1 cellular context compared by ENCODE assay signal in the genomic region with DNA sequence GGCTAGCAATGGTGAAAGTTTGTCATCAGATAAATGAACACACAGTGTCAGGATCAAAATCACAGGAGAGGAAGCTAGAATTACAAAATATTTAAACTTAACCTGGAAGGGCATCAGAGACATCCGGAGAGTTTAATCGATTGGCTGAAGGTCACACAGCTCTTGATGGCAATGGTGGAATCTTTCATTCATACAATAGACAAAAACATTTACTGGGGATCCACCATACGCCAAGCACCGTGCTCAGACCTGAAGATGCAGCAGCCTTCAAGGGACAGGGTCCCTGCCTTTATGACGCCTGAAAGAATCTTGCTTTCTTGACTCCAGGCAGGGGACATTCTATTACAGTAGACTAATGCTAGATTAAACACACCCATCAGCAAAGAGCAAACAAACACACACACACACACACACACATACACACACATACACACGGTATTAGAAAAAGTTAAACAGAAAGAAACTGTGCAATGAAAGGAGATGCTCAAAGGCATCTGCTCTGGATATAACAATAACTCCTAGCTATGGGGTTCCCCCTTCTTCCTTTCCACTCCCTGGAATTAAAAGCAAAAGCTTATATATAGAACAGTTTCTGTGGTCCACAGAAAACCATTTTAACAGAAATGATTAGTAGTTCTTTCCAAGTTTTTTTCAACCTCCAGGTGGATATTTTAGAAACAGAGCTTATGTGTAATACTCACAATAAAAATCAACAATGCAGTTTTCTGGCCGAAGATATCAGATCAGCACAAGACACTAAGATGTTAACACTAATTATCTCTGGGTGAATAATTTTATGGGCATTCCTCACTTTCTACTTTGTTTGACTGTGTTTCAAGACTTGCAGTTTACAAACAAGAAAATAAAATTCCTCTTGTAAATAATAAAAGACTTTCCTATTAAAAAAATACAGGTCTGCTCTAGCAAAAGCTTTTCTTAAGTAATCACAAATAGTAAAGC.
A peak's percentile ranks its signal among the peaks of the same experiment; 100 is the strongest.
TF ChIP-seq lines count a peak whose summit lies in the region.

No MANE protein-coding gene starts in this region.

TF ChIP-seq in HepG2, 621 proteins besides CTCF, POLR2A, EP300 and RAD21 (continued from another document):
- TF ChIP-seq, protein P1, sequence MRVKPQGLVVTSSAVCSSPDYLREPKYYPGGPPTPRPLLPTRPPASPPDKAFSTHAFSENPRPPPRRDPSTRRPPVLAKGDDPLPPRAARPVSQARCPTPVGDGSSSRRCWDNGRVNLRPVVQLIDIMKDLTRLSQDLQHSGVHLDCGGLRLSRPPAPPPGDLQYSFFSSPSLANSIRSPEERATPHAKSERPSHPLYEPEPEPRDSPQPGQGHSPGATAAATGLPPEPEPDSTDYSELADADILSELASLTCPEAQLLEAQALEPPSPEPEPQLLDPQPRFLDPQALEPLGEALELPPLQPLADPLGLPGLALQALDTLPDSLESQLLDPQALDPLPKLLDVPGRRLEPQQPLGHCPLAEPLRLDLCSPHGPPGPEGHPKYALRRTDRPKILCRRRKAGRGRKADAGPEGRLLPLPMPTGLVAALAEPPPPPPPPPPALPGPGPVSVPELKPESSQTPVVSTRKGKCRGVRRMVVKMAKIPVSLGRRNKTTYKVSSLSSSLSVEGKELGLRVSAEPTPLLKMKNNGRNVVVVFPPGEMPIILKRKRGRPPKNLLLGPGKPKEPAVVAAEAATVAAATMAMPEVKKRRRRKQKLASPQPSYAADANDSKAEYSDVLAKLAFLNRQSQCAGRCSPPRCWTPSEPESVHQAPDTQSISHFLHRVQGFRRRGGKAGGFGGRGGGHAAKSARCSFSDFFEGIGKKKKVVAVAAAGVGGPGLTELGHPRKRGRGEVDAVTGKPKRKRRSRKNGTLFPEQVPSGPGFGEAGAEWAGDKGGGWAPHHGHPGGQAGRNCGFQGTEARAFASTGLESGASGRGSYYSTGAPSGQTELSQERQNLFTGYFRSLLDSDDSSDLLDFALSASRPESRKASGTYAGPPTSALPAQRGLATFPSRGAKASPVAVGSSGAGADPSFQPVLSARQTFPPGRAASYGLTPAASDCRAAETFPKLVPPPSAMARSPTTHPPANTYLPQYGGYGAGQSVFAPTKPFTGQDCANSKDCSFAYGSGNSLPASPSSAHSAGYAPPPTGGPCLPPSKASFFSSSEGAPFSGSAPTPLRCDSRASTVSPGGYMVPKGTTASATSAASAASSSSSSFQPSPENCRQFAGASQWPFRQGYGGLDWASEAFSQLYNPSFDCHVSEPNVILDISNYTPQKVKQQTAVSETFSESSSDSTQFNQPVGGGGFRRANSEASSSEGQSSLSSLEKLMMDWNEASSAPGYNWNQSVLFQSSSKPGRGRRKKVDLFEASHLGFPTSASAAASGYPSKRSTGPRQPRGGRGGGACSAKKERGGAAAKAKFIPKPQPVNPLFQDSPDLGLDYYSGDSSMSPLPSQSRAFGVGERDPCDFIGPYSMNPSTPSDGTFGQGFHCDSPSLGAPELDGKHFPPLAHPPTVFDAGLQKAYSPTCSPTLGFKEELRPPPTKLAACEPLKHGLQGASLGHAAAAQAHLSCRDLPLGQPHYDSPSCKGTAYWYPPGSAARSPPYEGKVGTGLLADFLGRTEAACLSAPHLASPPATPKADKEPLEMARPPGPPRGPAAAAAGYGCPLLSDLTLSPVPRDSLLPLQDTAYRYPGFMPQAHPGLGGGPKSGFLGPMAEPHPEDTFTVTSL (CRISPR knock-in tag; IDR thresholded peaks at IDR 0.05; ENCODE audit: borderline replicate concordance), result peak; percentile 87; the same call in 1 of the 2 replicates
- TF ChIP-seq ZNF34 (CRISPR knock-in tag; IDR thresholded peaks at IDR 0.05; ENCODE audit: borderline replicate concordance), result 0 out of 2 replicates have a peak, but pooled peaks have one; percentile 58
- TF ChIP-seq MEIS1 (CRISPR knock-in tag; IDR thresholded peaks at IDR 0.05; ENCODE audit: borderline replicate concordance), result 0 out of 2 replicates have a peak, but pooled peaks have one; percentile 51
- 0 out of 2 replicates have a peak, but pooled peaks have one; percentile 36 for TF ChIP-seq ZNF816 (CRISPR knock-in tag; IDR thresholded peaks at IDR 0.05; ENCODE audit: borderline replicate concordance)
- TF ChIP-seq, protein P2, sequence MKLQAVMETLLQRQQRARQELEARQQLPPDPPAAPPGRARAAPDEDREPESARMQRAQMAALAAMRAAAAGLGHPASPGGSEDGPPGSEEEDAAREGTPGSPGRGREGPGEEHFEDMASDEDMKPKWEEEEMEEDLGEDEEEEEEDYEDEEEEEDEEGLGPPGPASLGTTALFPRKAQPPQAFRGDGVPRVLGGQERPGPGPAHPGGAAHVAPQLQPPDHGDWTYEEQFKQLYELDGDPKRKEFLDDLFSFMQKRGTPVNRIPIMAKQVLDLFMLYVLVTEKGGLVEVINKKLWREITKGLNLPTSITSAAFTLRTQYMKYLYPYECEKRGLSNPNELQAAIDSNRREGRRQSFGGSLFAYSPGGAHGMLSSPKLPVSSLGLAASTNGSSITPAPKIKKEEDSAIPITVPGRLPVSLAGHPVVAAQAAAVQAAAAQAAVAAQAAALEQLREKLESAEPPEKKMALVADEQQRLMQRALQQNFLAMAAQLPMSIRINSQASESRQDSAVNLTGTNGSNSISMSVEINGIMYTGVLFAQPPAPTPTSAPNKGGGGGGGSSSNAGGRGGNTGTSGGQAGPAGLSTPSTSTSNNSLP (IDR thresholded peaks at IDR 0.05; ENCODE audit: low read depth, low read length), result peak; percentile 70
- no peak for TF ChIP-seq ZNF230 (CRISPR knock-in tag; IDR thresholded peaks at IDR 0.05)
- peak; percentile 95 for TF ChIP-seq ONECUT2 (CRISPR knock-in tag; IDR thresholded peaks at IDR 0.05)
- peak; percentile 63; the same call in 1 of the 2 replicates for TF ChIP-seq MEF2D (CRISPR knock-in tag; IDR thresholded peaks at IDR 0.05)
- TF ChIP-seq POGZ (CRISPR knock-in tag; IDR thresholded peaks at IDR 0.05), result peak; percentile 20; the same call in 1 of the 2 replicates
- 0 out of 2 replicates have a peak, but pooled peaks have one; percentile 23 for TF ChIP-seq ZFX (CRISPR knock-in tag; IDR thresholded peaks at IDR 0.05; ENCODE audit: low read depth)
- no peak for TF ChIP-seq KDM3A (CRISPR knock-in tag; IDR thresholded peaks at IDR 0.05; ENCODE audit: low read depth)
- TF ChIP-seq TBX2 (CRISPR knock-in tag; IDR thresholded peaks at IDR 0.05; ENCODE audit: borderline replicate concordance), result peak; percentile 70
- no peak for TF ChIP-seq SOX6 (IDR thresholded peaks at IDR 0.05)
- peak; percentile 73 for TF ChIP-seq SOX6 (CRISPR knock-in tag; IDR thresholded peaks at IDR 0.05)
- TF ChIP-seq MED1 (CRISPR knock-in tag; IDR thresholded peaks at IDR 0.05), result peak; percentile 59
- TF ChIP-seq THAP11 (CRISPR knock-in tag; IDR thresholded peaks at IDR 0.05), result peak; percentile 45; the same call in 1 of the 2 replicates
- peak; percentile 74; the same call in 1 of the 2 replicates for TF ChIP-seq ZNF292 (CRISPR knock-in tag; IDR thresholded peaks at IDR 0.05; ENCODE audit: borderline replicate concordance, low read depth)
- TF ChIP-seq NR2C2 (CRISPR knock-in tag; IDR thresholded peaks at IDR 0.05; ENCODE audit: borderline replicate concordance), result peak; percentile 83
- no peak for TF ChIP-seq ZNF207 (IDR thresholded peaks at IDR 0.05; ENCODE audit: borderline replicate concordance)
- TF ChIP-seq, protein P3, sequence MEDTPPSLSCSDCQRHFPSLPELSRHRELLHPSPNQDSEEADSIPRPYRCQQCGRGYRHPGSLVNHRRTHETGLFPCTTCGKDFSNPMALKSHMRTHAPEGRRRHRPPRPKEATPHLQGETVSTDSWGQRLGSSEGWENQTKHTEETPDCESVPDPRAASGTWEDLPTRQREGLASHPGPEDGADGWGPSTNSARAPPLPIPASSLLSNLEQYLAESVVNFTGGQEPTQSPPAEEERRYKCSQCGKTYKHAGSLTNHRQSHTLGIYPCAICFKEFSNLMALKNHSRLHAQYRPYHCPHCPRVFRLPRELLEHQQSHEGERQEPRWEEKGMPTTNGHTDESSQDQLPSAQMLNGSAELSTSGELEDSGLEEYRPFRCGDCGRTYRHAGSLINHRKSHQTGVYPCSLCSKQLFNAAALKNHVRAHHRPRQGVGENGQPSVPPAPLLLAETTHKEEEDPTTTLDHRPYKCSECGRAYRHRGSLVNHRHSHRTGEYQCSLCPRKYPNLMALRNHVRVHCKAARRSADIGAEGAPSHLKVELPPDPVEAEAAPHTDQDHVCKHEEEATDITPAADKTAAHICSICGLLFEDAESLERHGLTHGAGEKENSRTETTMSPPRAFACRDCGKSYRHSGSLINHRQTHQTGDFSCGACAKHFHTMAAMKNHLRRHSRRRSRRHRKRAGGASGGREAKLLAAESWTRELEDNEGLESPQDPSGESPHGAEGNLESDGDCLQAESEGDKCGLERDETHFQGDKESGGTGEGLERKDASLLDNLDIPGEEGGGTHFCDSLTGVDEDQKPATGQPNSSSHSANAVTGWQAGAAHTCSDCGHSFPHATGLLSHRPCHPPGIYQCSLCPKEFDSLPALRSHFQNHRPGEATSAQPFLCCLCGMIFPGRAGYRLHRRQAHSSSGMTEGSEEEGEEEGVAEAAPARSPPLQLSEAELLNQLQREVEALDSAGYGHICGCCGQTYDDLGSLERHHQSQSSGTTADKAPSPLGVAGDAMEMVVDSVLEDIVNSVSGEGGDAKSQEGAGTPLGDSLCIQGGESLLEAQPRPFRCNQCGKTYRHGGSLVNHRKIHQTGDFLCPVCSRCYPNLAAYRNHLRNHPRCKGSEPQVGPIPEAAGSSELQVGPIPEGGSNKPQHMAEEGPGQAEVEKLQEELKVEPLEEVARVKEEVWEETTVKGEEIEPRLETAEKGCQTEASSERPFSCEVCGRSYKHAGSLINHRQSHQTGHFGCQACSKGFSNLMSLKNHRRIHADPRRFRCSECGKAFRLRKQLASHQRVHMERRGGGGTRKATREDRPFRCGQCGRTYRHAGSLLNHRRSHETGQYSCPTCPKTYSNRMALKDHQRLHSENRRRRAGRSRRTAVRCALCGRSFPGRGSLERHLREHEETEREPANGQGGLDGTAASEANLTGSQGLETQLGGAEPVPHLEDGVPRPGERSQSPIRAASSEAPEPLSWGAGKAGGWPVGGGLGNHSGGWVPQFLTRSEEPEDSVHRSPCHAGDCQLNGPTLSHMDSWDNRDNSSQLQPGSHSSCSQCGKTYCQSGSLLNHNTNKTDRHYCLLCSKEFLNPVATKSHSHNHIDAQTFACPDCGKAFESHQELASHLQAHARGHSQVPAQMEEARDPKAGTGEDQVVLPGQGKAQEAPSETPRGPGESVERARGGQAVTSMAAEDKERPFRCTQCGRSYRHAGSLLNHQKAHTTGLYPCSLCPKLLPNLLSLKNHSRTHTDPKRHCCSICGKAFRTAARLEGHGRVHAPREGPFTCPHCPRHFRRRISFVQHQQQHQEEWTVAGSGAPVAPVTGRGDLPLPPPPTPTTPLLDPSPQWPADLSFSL (CRISPR knock-in tag; IDR thresholded peaks at IDR 0.05), result peak; percentile 85
- TF ChIP-seq ZNF24 (IDR thresholded peaks at IDR 0.05), result 0 out of 2 replicates have a peak, but pooled peaks have one; percentile 43
- TF ChIP-seq TCF12 (IDR thresholded peaks at IDR 0.05), result no peak
- TF ChIP-seq TCF12 (CRISPR knock-in tag; IDR thresholded peaks at IDR 0.05), result no peak
- no peak for TF ChIP-seq RORA (CRISPR knock-in tag; IDR thresholded peaks at IDR 0.05)
- TF ChIP-seq, protein P4, sequence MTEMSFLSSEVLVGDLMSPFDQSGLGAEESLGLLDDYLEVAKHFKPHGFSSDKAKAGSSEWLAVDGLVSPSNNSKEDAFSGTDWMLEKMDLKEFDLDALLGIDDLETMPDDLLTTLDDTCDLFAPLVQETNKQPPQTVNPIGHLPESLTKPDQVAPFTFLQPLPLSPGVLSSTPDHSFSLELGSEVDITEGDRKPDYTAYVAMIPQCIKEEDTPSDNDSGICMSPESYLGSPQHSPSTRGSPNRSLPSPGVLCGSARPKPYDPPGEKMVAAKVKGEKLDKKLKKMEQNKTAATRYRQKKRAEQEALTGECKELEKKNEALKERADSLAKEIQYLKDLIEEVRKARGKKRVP (CRISPR knock-in tag; IDR thresholded peaks at IDR 0.05), result peak in 1 of 2 experiments; percentile 27; a peak in 1 of 4 replicates
- TF ChIP-seq, protein P5, sequence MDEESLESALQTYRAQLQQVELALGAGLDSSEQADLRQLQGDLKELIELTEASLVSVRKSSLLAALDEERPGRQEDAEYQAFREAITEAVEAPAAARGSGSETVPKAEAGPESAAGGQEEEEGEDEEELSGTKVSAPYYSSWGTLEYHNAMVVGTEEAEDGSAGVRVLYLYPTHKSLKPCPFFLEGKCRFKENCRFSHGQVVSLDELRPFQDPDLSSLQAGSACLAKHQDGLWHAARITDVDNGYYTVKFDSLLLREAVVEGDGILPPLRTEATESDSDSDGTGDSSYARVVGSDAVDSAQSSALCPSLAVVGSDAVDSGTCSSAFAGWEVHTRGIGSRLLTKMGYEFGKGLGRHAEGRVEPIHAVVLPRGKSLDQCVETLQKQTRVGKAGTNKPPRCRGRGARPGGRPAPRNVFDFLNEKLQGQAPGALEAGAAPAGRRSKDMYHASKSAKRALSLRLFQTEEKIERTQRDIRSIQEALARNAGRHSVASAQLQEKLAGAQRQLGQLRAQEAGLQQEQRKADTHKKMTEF (CRISPR knock-in tag; IDR thresholded peaks at IDR 0.05), result peak; percentile 52; the same call in 1 of the 2 replicates
- peak; percentile 45; the same call in 1 of the 2 replicates for TF ChIP-seq ZMYM4 (CRISPR knock-in tag; IDR thresholded peaks at IDR 0.05)
- TF ChIP-seq, protein P6, sequence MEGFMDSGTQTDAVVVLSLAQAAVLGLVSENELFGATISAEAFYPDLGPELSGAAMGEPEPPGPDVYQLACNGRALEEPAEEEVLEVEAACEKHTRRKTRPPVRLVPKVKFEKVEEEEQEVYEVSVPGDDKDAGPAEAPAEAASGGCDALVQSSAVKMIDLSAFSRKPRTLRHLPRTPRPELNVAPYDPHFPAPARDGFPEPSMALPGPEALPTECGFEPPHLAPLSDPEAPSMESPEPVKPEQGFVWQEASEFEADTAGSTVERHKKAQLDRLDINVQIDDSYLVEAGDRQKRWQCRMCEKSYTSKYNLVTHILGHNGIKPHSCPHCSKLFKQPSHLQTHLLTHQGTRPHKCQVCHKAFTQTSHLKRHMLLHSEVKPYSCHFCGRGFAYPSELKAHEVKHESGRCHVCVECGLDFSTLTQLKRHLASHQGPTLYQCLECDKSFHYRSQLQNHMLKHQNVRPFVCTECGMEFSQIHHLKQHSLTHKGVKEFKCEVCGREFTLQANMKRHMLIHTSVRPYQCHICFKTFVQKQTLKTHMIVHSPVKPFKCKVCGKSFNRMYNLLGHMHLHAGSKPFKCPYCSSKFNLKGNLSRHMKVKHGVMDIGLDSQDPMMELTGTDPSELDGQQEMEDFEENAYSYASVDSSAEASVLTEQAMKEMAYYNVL (CRISPR knock-in tag; IDR thresholded peaks at IDR 0.05; ENCODE audit: borderline replicate concordance), result peak; percentile 69
- TF ChIP-seq MATR3 (CRISPR knock-in tag; IDR thresholded peaks at IDR 0.05), result no peak
- TF ChIP-seq NCOA2 (CRISPR knock-in tag; IDR thresholded peaks at IDR 0.05), result 0 out of 2 replicates have a peak, but pooled peaks have one; percentile 37
- TF ChIP-seq ZNF501 (CRISPR knock-in tag; IDR thresholded peaks at IDR 0.05), result peak; percentile 62; the same call in 1 of the 2 replicates
- TF ChIP-seq ETV5 (CRISPR knock-in tag; IDR thresholded peaks at IDR 0.05; ENCODE audit: borderline replicate concordance), result peak; percentile 96
- TF ChIP-seq TRIM24 (CRISPR knock-in tag; IDR thresholded peaks at IDR 0.05), result 0 out of 2 replicates have a peak, but pooled peaks have one; percentile 36
